Comparison of ENCODE assay signal across 19 cellular contexts in the genomic region with DNA sequence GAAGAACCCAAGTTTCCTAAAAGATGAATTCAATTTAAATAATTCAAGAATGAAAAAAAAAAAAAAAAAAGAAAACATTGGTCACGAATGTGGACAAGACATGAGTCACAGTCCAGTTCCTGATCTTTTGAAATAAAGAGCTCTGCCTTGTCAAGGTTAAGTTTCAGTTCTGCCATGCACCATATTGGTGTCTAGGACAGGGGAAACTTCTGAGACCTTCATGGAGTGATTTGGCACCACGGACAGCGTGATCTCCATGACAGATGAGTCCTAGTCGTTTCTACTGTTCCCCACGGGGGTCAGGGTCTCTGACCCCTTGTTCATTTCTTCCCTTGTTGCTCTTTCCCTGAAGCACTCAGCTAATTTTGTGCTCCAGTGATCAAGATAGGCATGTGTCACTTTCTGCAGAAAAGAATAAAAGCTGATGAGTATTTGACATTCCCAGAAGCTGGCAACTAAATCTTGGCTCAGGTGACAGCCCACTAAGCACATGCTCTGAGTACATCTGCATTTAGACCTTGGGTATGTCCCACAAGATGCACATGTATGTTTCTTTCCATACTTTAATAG.
"Had no signal": no experiment of that assay in that cellular context is flagged by ENCODE, and none has a peak within 500 bp of the region (broad histone marks: within the 10 kb centered on the region; RNA-seq: fewer than 3 reads in every experiment).

No MANE protein-coding gene starts in this region.

- FAIRE-seq: colon, islet of Langerhans, small intestine had no signal

- H3K36me3 Mint-ChIP-seq: type B pancreatic cell had no signal

- H3K9me3 ChIP-seq: left lung, mucosa of descending colon, suprapubic skin had no signal

- H3K27ac ChIP-seq: left lung, suprapubic skin had no signal

- H3K27me3 Mint-ChIP-seq: activated CD4-positive, alpha-beta T cell treated with anti-CD3 and anti-CD28 coated beads for 36 hours; activated naive CD8-positive, alpha-beta T cell treated with anti-CD3 and anti-CD28 coated beads, Interleukin-2, amount 50 U/mL, for 24 hours; naive thymus-derived CD4-positive, alpha-beta T cell; type B pancreatic cell had no signal

- H3K9me3 Mint-ChIP-seq: activated naive CD8-positive, alpha-beta T cell treated with anti-CD3 and anti-CD28 coated beads, Interleukin-2, amount 50 U/mL, for 24 hours; naive thymus-derived CD4-positive, alpha-beta T cell; T-helper 1 cell treated with Interleukin-12 subunit alpha and Interleukin-12 subunit beta and Interleukin-4 antibody, amounts not matched to agents 30 μg/mL and 1 μg/mL, for 36 hours; type B pancreatic cell had no signal

- ATAC-seq: activated CD4-positive, alpha-beta T cell treated with anti-CD3 and anti-CD28 coated beads for 36 hours; activated naive CD8-positive, alpha-beta T cell treated with anti-CD3 and anti-CD28 coated beads, Interleukin-2, amount 50 U/mL, for 24 hours; esophagus mucosa; left lung; mucosa of descending colon; naive thymus-derived CD4-positive, alpha-beta T cell; right cardiac atrium had no signal

- H3K36me3 ChIP-seq: left lung, suprapubic skin had no signal

- DNase-seq: activated CD4-positive, alpha-beta T cell treated with anti-CD3 and anti-CD28 coated beads for 36 hours; activated CD8-positive, alpha-beta memory T cell treated with anti-CD3 and anti-CD28 coated beads, Interleukin-2, amount 50 U/mL, for 48 hours; activated naive CD4-positive, alpha-beta T cell treated with Interleukin-2 at 50 U/mL for 16 hours; activated naive CD8-positive, alpha-beta T cell treated with anti-CD3 and anti-CD28 coated beads, Interleukin-2, amount 50 U/mL, for 24 hours; caudate nucleus; left lung; mucosa of descending colon; naive thymus-derived CD4-positive, alpha-beta T cell; right cardiac atrium; small intestine; stimulated activated CD4-positive, alpha-beta T cell treated with anti-CD3 and anti-CD28 coated beads, Interleukin-4, amount 100 ng/mL, for 24 hours; stimulated activated CD8-positive, alpha-beta memory T cell treated with anti-CD3 and anti-CD28 coated beads, Interleukin-4, amount 100 ng/mL, for 48 hours; stimulated activated naive CD4-positive, alpha-beta T cell treated with Interleukin-2 at 50 U/mL for 16 hours had no signal

- H3K4me3 Mint-ChIP-seq: activated CD4-positive, alpha-beta T cell treated with anti-CD3 and anti-CD28 coated beads for 36 hours; activated naive CD8-positive, alpha-beta T cell treated with anti-CD3 and anti-CD28 coated beads, Interleukin-2, amount 50 U/mL, for 24 hours; naive thymus-derived CD4-positive, alpha-beta T cell; T-helper 1 cell treated with Interleukin-12 subunit alpha and Interleukin-12 subunit beta and Interleukin-4 antibody, amounts not matched to agents 30 μg/mL and 1 μg/mL, for 36 hours; type B pancreatic cell had no signal

- H3K27me3 ChIP-seq: left lung, suprapubic skin had no signal

- H3K27ac Mint-ChIP-seq: activated CD4-positive, alpha-beta T cell treated with anti-CD3 and anti-CD28 coated beads for 36 hours; activated naive CD8-positive, alpha-beta T cell treated with anti-CD3 and anti-CD28 coated beads, Interleukin-2, amount 50 U/mL, for 24 hours; T-helper 1 cell treated with Interleukin-12 subunit alpha and Interleukin-12 subunit beta and Interleukin-4 antibody, amounts not matched to agents 30 μg/mL and 1 μg/mL, for 36 hours; type B pancreatic cell had no signal

- H3K4me1 ChIP-seq: left lung, suprapubic skin had no signal

- H3K4me3 ChIP-seq: left lung, mucosa of descending colon, suprapubic skin had no signal
